7 cellular contexts compared by ENCODE assay signal in the genomic region with DNA sequence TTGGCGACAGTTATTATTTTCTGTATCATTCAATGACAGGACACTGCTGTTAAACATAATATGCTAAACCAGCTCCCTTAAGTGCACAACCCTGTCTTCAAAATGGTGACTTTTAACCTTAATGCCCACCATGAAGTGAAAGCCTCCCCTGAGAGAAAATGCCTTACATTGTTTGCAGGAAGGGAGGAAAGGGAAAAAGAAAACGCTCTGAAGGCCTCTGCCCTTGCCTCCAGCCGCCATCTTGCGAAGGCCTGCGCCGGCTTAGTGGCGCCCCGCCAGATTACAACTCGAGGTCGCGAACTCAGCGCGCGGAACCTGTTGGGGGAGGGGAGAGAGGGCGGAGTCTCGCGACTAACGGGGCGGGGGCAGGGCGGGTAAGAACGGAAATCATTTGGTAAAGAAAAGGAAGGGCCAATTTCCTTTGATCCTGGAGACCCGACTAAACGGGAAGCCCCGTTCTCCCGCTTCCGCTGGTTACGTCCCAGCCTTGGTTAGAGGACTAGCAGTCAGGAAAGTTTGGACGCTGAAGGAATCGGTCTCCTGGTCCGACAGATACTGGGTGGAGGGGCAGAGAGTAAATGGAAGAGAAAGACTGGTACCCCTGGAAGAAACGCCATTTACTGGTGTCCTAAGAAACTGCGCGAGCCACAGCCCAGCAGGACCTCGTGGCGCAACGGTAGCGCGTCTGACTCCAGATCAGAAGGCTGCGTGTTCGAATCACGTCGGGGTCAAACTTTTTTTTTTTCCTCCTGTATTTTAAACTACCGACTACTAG.
DNase-seq lines count a peak whose midpoint lies in the region; ATAC-seq, FAIRE-seq and TF ChIP-seq lines count a peak whose summit lies in the region.

No MANE protein-coding gene starts in this region.

- DNase-seq in GM18507 (ENCODE audit: extremely low spot score, insufficient read length, low read depth), result peak; percentile 65
- DNase-seq in NCI-H2029 (lab: John Stamatoyannopoulos, UW), result peak; percentile 95
- peak; percentile 94 for DNase-seq in T-helper 9 cell
- peak; percentile 96 for DNase-seq in astrocyte of the hippocampus (ENCODE audit: low read depth, low spot score)
- peak; percentile 88 to 91 for DNase-seq in hippocampal formation (lab: John Stamatoyannopoulos, UW)
- DNase-seq in retinal pigment epithelial cell (ENCODE audit: low read depth), result peak; percentile 70

- H3K4me3 ChIP-seq in retinal pigment epithelial cell (ENCODE audit: low read length), result peak overlapping the region; percentile 99

- peak; percentile 91 for FAIRE-seq in GM18507 (lab: Jason Lieb, UNC)

- no peak for TF ChIP-seq CTCF in retinal pigment epithelial cell (conservative IDR thresholded peaks at IDR 0.05; ENCODE audit: low read depth, low read length)

- peak; percentile 69 for ATAC-seq in HG02973 (IDR thresholded peaks at IDR 0.05; ENCODE audit: unreplicated experiment)

Comparison
In these comparisons a context has a peak if more than half of its experiments do, and no peak if none do; other contexts are left out.
1. Peak in every context shown above with its lines: DNase-seq, ATAC-seq and H3K4me3 ChIP-seq.